Comparison of ENCODE assay signal across 1 cellular context in the genomic region with DNA sequence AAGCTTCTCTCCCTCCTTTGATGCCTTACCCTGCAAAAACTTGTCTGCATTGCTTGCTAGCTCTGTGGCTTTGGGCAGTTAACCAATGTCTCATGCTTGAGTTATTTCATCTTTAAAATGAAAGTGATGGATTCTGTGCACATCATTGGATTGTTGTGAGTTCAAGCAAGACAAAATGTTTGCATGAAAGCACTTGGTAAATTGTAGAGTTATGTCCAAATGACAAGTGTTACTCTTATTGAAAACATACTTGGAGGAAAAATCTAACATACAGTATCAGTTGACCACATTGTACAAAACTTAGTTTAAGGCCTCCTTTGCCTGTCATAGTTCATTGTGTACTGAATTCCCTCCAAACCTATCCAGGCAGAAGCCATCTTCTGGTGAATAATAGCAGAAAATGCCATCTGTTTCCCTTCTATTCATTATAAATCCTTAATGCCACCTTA.
TF ChIP-seq lines count a peak whose summit lies in the region.

No MANE protein-coding gene starts in this region.

TF ChIP-seq in GM12878, 131 proteins besides CTCF, POLR2A, EP300 and RAD21 (continued from another document):
- TF ChIP-seq, protein P1, sequence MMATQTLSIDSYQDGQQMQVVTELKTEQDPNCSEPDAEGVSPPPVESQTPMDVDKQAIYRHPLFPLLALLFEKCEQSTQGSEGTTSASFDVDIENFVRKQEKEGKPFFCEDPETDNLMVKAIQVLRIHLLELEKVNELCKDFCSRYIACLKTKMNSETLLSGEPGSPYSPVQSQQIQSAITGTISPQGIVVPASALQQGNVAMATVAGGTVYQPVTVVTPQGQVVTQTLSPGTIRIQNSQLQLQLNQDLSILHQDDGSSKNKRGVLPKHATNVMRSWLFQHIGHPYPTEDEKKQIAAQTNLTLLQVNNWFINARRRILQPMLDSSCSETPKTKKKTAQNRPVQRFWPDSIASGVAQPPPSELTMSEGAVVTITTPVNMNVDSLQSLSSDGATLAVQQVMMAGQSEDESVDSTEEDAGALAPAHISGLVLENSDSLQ (IDR thresholded peaks at IDR 0.05) = no peak
- TF ChIP-seq KDM1A (IDR thresholded peaks at IDR 0.05; ENCODE audit: borderline replicate concordance) (no peak), EED (IDR thresholded peaks at IDR 0.05; ENCODE audit: low read depth) (peak; percentile 46; the same call in 1 of the 2 replicates)
